Comparison of ENCODE assay signal across 1 cellular context in genomic region chr13:51978836-51979556, GRCh38.
A peak's percentile ranks its signal among the peaks of the same experiment; 100 is the strongest.
TF ChIP-seq lines count a peak whose summit lies in the region.

No MANE protein-coding gene starts in this region.

TF ChIP-seq in HepG2, 621 proteins besides CTCF, POLR2A, EP300 and RAD21 (continued from another document and continues in another):
- 0 out of 4 replicates have a peak, but pooled peaks of 1 of the 2 experiments have one; percentile 28 for TF ChIP-seq HMGXB4 (CRISPR knock-in tag; IDR thresholded peaks at IDR 0.05; ENCODE audit: borderline replicate concordance in 1 of 2, low read depth in 1 of 2)
- TF ChIP-seq TEAD3 (CRISPR knock-in tag; optimal IDR thresholded peaks at IDR 0.05; ENCODE audit: borderline replicate concordance), result peak; percentile 72
- TF ChIP-seq ZFP1 (CRISPR knock-in tag; IDR thresholded peaks at IDR 0.05), result no peak
- peak; percentile 98 for TF ChIP-seq ZMYM4 (CRISPR knock-in tag; IDR thresholded peaks at IDR 0.05)
- peak; percentile 87 for TF ChIP-seq HNF4A (CRISPR knock-in tag; IDR thresholded peaks at IDR 0.05)
- no peak for TF ChIP-seq ZNF781 (CRISPR knock-in tag; IDR thresholded peaks at IDR 0.05; ENCODE audit: borderline replicate concordance, not compliant biosample characterization)
- TF ChIP-seq SIX4 (CRISPR knock-in tag; IDR thresholded peaks at IDR 0.05), result 0 out of 2 replicates have a peak, but pooled peaks have one; percentile 16
- no peak for TF ChIP-seq PBX3 (CRISPR knock-in tag; IDR thresholded peaks at IDR 0.05; ENCODE audit: borderline replicate concordance)
- TF ChIP-seq ZNF839 (CRISPR knock-in tag; IDR thresholded peaks at IDR 0.05; ENCODE audit: borderline replicate concordance), result no peak
- TF ChIP-seq ZNF644 (CRISPR knock-in tag; IDR thresholded peaks at IDR 0.05; ENCODE audit: low read depth), result peak; percentile 92
- no peak for TF ChIP-seq ZNF362 (CRISPR knock-in tag; IDR thresholded peaks at IDR 0.05; ENCODE audit: borderline replicate concordance)
- TF ChIP-seq ZNF878 (CRISPR knock-in tag; IDR thresholded peaks at IDR 0.05), result peak; percentile 58; the same call in 1 of the 2 replicates
- peak; percentile 61 for TF ChIP-seq SALL1 (CRISPR knock-in tag; IDR thresholded peaks at IDR 0.05)
- no peak for TF ChIP-seq ZBTB33 (CRISPR knock-in tag; IDR thresholded peaks at IDR 0.05)
- TF ChIP-seq ZNF652 (CRISPR knock-in tag; IDR thresholded peaks at IDR 0.05; ENCODE audit: borderline replicate concordance, low read depth), result no peak
- TF ChIP-seq NFYC (CRISPR knock-in tag; IDR thresholded peaks at IDR 0.05), result peak; percentile 87
- TF ChIP-seq ZNF414 (CRISPR knock-in tag; IDR thresholded peaks at IDR 0.05), result no peak
- TF ChIP-seq ATF3 (CRISPR knock-in tag; IDR thresholded peaks at IDR 0.05), result 0 out of 2 replicates have a peak, but pooled peaks have one; percentile 51
- no peak for TF ChIP-seq ZNF430 (CRISPR knock-in tag; IDR thresholded peaks at IDR 0.05)
- TF ChIP-seq NCOA1 (CRISPR knock-in tag; IDR thresholded peaks at IDR 0.05), result no peak
- TF ChIP-seq U2AF1 (optimal IDR thresholded peaks at IDR 0.05; ENCODE audit: low read depth, low read length), result no peak
- TF ChIP-seq AHDC1 (CRISPR knock-in tag; IDR thresholded peaks at IDR 0.05; ENCODE audit: borderline replicate concordance), result 0 out of 2 replicates have a peak, but pooled peaks have one; percentile 15
- TF ChIP-seq ZNF576 (CRISPR knock-in tag; IDR thresholded peaks at IDR 0.05), result no peak
- TF ChIP-seq ELF4 (CRISPR knock-in tag; IDR thresholded peaks at IDR 0.05; ENCODE audit: borderline replicate concordance), result no peak
- TF ChIP-seq KLF16 (CRISPR knock-in tag; IDR thresholded peaks at IDR 0.05), result no peak
- no peak for TF ChIP-seq RNF2 (conservative IDR thresholded peaks at IDR 0.05; ENCODE audit: low read depth)
- peak; percentile 93 for TF ChIP-seq CEBPG (CRISPR knock-in tag; IDR thresholded peaks at IDR 0.05)
- TF ChIP-seq ZNF768 (CRISPR knock-in tag; IDR thresholded peaks at IDR 0.05), result no peak
- TF ChIP-seq KLF13 (CRISPR knock-in tag; IDR thresholded peaks at IDR 0.05), result no peak
- TF ChIP-seq ZNF317 (CRISPR knock-in tag; IDR thresholded peaks at IDR 0.05), result no peak
- peak; percentile 75 for TF ChIP-seq ZNF143 (CRISPR knock-in tag; IDR thresholded peaks at IDR 0.05)
- no peak for TF ChIP-seq NR3C1 (CRISPR knock-in tag; IDR thresholded peaks at IDR 0.05)
- TF ChIP-seq SP2 (CRISPR knock-in tag; IDR thresholded peaks at IDR 0.05), result no peak
- TF ChIP-seq SETDB1 (CRISPR knock-in tag; IDR thresholded peaks at IDR 0.05; ENCODE audit: borderline replicate concordance), result no peak
- no peak for TF ChIP-seq XRCC5 (optimal IDR thresholded peaks at IDR 0.05; ENCODE audit: low read length)
- TF ChIP-seq ZNF382 (CRISPR knock-in tag; IDR thresholded peaks at IDR 0.05; ENCODE audit: borderline replicate concordance), result no peak
- no peak for TF ChIP-seq SALL2 (CRISPR knock-in tag; IDR thresholded peaks at IDR 0.05)
- TF ChIP-seq NCOA2 (CRISPR knock-in tag; IDR thresholded peaks at IDR 0.05), result peak; percentile 63
- TF ChIP-seq GABPB1 (CRISPR knock-in tag; IDR thresholded peaks at IDR 0.05), result peak; percentile 19; the same call in 1 of the 2 replicates
- peak; percentile 50; the same call in 1 of the 2 replicates for TF ChIP-seq ZNF687 (CRISPR knock-in tag; IDR thresholded peaks at IDR 0.05)
- no peak for TF ChIP-seq KLF11 (CRISPR knock-in tag; IDR thresholded peaks at IDR 0.05)
- TF ChIP-seq FOXP4 (CRISPR knock-in tag; IDR thresholded peaks at IDR 0.05), result peak; percentile 21; the same call in 1 of the 2 replicates
- peak; percentile 63 for TF ChIP-seq RAD51 (IDR thresholded peaks at IDR 0.05; ENCODE audit: borderline replicate concordance)
